Comparison of ENCODE assay signal across 19 cellular contexts in genomic region chr5:59134770-59135169, GRCh38.
DNase-seq lines count a peak whose midpoint lies in the region; ATAC-seq and TF ChIP-seq lines count a peak whose summit lies in the region.
"Had no signal": no experiment of that assay in that cellular context is flagged by ENCODE, and none has a peak within 500 bp of the region (broad histone marks: within the 10 kb centered on the region; RNA-seq: fewer than 3 reads in every experiment).

No MANE protein-coding gene starts in this region.

- no peak for TF ChIP-seq EP300 in tibial nerve (IDR thresholded peaks at IDR 0.05)

- no peak for DNase-seq in left ventricle myocardium inferior
- no peak for DNase-seq in Right ventricle myocardium superior
- peak; percentile 11 for DNase-seq in stimulated activated naive CD8-positive, alpha-beta T cell treated with anti-CD3 and anti-CD28 coated beads, Interleukin-15, Interleukin-2, amounts not matched to agents 100 U/mL and 50 U/mL, for 24 hours
- no peak for DNase-seq in tibial nerve (ENCODE audit: low spot score in 2 of 2)
- no peak for DNase-seq in NCI-H2107 (lab: John Stamatoyannopoulos, UW)
- DNase-seq in brain microvascular endothelial cell: no peak
- DNase-seq: ACHN; AML-193; Calu3; CD4-positive, CD25-positive, alpha-beta regulatory T cell; DMS53; MV-4-11; NCI-H1417 treated with DMSO at 0.1 percent for 48 hours; NCI-H1930; NCI-H524; Peyer's patch; SHP77 had no signal

- H3K79me2 ChIP-seq in KMS-11 (ENCODE audit: insufficient read depth, low read depth): no peaks in the 10 kb centered on the region

- H3K4me3 Mint-ChIP-seq in activated T-helper 17 cell treated with anti-CD3 and anti-CD28 coated beads, Interleukin-2, amount 50 U/mL, for 72 hours: peak overlapping the region; percentile 62
- H3K4me3 Mint-ChIP-seq: CD4-positive, CD25-positive, alpha-beta regulatory T cell had no signal

- peaks cover 5% of the 10 kb centered on the region for H3K9me3 Mint-ChIP-seq in activated T-helper 17 cell treated with anti-CD3 and anti-CD28 coated beads, Interleukin-2, amount 50 U/mL, for 72 hours

- peak overlapping the region; percentile 61 for H3K4me2 ChIP-seq in KMS-11

- no peaks in the 10 kb centered on the region for H3K9me3 ChIP-seq in left ventricle myocardium inferior (replicated peaks)
- H3K9me3 ChIP-seq in tibial nerve: no peaks in the 10 kb centered on the region
- H3K9me3 ChIP-seq: Peyer's patch had no signal

- no peaks in the 10 kb centered on the region for H3K27me3 Mint-ChIP-seq in activated T-helper 17 cell treated with anti-CD3 and anti-CD28 coated beads, Interleukin-2, amount 50 U/mL, for 72 hours

- 69 to 73% methylated on average over 3 of the region's 3 CpGs for WGBS in tibial nerve, 2 donors

- peaks cover 29% of the 10 kb centered on the region for H3K4me1 Mint-ChIP-seq in activated T-helper 17 cell treated with anti-CD3 and anti-CD28 coated beads, Interleukin-2, amount 50 U/mL, for 72 hours

- H3K4me1 ChIP-seq in left ventricle myocardium inferior (peaks cover 15% of the 10 kb centered on the region), KMS-11 (ENCODE audit: low read depth, poor library complexity, severe bottlenecking) (peaks cover 77% of the 10 kb centered on the region), tibial nerve (peaks cover 0 to 14% (median 3%) of the 10 kb centered on the region in 4 donors)
- H3K4me1 ChIP-seq: Peyer's patch had no signal

- peak overlapping the region; percentile 84 for H3K27ac Mint-ChIP-seq in activated T-helper 17 cell treated with anti-CD3 and anti-CD28 coated beads, Interleukin-2, amount 50 U/mL, for 72 hours
- H3K27ac Mint-ChIP-seq: CD4-positive, CD25-positive, alpha-beta regulatory T cell had no signal

- H3K36me3 ChIP-seq in left ventricle myocardium inferior (no peaks in the 10 kb centered on the region), KMS-11 (ENCODE audit: insufficient read depth) (no peaks in the 10 kb centered on the region), tibial nerve (no peaks in the 10 kb centered on the region), brain microvascular endothelial cell (replicated peaks) (no peaks in the 10 kb centered on the region)
- H3K36me3 ChIP-seq: Peyer's patch had no signal

- H3K27me3 ChIP-seq in left ventricle myocardium inferior (ENCODE audit: low read depth) (no peaks in the 10 kb centered on the region), KMS-11 (ENCODE audit: insufficient read depth, low read depth) (no peaks in the 10 kb centered on the region), tibial nerve (no peaks in the 10 kb centered on the region), brain microvascular endothelial cell (replicated peaks) (no peaks in the 10 kb centered on the region)
- H3K27me3 ChIP-seq: Peyer's patch had no signal

- H3K36me3 Mint-ChIP-seq in activated T-helper 17 cell treated with anti-CD3 and anti-CD28 coated beads, Interleukin-2, amount 50 U/mL, for 72 hours (ENCODE audit: low read depth): no peaks in the 10 kb centered on the region
- H3K36me3 Mint-ChIP-seq: CD4-positive, CD25-positive, alpha-beta regulatory T cell had no signal

- H4K20me1 ChIP-seq in KMS-11 (ENCODE audit: insufficient read depth): no peaks in the 10 kb centered on the region

- H3K9ac ChIP-seq in KMS-11: no peak overlapping the region

- H2AFZ ChIP-seq in KMS-11 (ENCODE audit: low read depth): no peak overlapping the region

- TF ChIP-seq POLR2A in tibial nerve (IDR thresholded peaks at IDR 0.05): no peak

- H3K27ac ChIP-seq in left ventricle myocardium inferior (replicated peaks): peak overlapping the region; percentile 0
- H3K27ac ChIP-seq in KMS-11: no peak overlapping the region; the same call in 1 of the 2 replicates
- H3K27ac ChIP-seq in tibial nerve: no peak overlapping the region
- H3K27ac ChIP-seq in brain microvascular endothelial cell: no peak overlapping the region
- H3K27ac ChIP-seq: Peyer's patch had no signal

- intact Hi-C loops in left ventricle myocardium inferior (cut with micrococcal nuclease) (no loop called here), Right ventricle myocardium superior (cut with DNase I) (no loop called here)

- no peak overlapping the region for H3K4me3 ChIP-seq in left ventricle myocardium inferior
- H3K4me3 ChIP-seq in KMS-11 (IDR thresholded peaks at IDR 0.05; ENCODE audit: insufficient read depth, low read depth, low read length): no peak overlapping the region
- H3K4me3 ChIP-seq in tibial nerve: no peak overlapping the region
- H3K4me3 ChIP-seq in brain microvascular endothelial cell (ENCODE audit: low read depth, low read length): no peak overlapping the region
- H3K4me3 ChIP-seq: Peyer's patch had no signal

- no peak for ATAC-seq in Right ventricle myocardium superior (ENCODE audit: poor library complexity)
- ATAC-seq in activated T-helper 17 cell treated with anti-CD3 and anti-CD28 coated beads, Interleukin-2, amount 50 U/mL, for 72 hours (replicated peaks): no peak
- no peak for ATAC-seq in stimulated activated naive CD8-positive, alpha-beta T cell treated with anti-CD3 and anti-CD28 coated beads, Interleukin-15, Interleukin-2, amounts not matched to agents 100 U/mL and 50 U/mL, for 24 hours

- in situ Hi-C loops in brain microvascular endothelial cell (cut with HindIII; ENCODE audit: low pct_ligation_motif_present, low sequenced_read_pairs): no loop called here

- TF ChIP-seq CTCF in left ventricle myocardium inferior (IDR thresholded peaks at IDR 0.05; ENCODE audit: borderline replicate concordance) (no peak), KMS-11 (conservative IDR thresholded peaks at IDR 0.05; ENCODE audit: low read depth, low read length) (no peak), tibial nerve (IDR thresholded peaks at IDR 0.05) (no peak), brain microvascular endothelial cell (IDR thresholded peaks at IDR 0.05; ENCODE audit: low read depth, low read length, missing control alignments) (no peak)
